Comparison of ENCODE assay signal across 11 cellular contexts in the genomic region with DNA sequence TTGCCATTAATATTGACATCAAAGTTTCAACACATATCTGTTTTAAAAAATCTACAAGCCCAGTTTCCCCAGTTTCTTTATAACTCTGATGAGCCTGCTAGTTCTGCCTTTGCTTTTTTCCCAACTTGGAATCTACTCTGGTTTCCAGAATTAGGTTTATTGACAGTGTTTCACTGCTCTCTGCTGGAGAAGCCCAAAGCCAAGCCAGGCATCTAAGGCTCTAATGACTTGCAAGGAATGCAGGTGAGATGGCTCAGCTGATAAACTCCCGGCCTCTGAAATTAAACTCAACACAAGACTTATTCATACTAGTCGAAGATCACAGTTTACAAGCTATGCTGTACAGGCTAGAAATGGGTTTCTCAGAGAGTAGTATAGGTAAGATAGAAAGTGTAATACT. TPM values are rescaled to one million over a fixed set of nuclear protein-coding genes. Genes with fewer than 3 reads are reported as not detected.
DNase-seq lines count a peak whose midpoint lies in the region; ATAC-seq and TF ChIP-seq lines count a peak whose summit lies in the region.
"Had no signal": no experiment of that assay in that cellular context is flagged by ENCODE, and none has a peak within 500 bp of the region (broad histone marks: within the 10 kb centered on the region; RNA-seq: fewer than 3 reads in every experiment).

No MANE protein-coding gene starts in this region.

- no peak overlapping the region for H3K27ac Mint-ChIP-seq in activated CD4-positive, alpha-beta T cell treated with anti-CD3 and anti-CD28 coated beads, Interleukin-2, amount 10 ng/mL, durations not matched to agents 24 days and 14 days
- H3K27ac Mint-ChIP-seq: T-helper 1 cell treated with Interleukin-12 subunit alpha and Interleukin-12 subunit beta and Interleukin-4 antibody, amounts not matched to agents 30 μg/mL and 1 μg/mL, for 36 hours had no signal

- H3K36me3 ChIP-seq in H7 (replicated peaks; ENCODE audit: control insufficient read depth, insufficient read depth, low read length), result no peaks in the 10 kb centered on the region; the same call in 1 of the 2 replicates
- H3K36me3 ChIP-seq: uterus had no signal

- H3K36me3 Mint-ChIP-seq in activated CD4-positive, alpha-beta T cell treated with anti-CD3 and anti-CD28 coated beads, Interleukin-2, amount 10 ng/mL, durations not matched to agents 24 days and 14 days (ENCODE audit: low read depth), result no peaks in the 10 kb centered on the region

- in situ Hi-C loops in GM13977 (cut with MboI; ENCODE audit: low pct_unique_long_range_greater_than_20kb, low sequenced_read_pairs, unreplicated experiment), result no loop called here

- H3K9me3 Mint-ChIP-seq in activated CD4-positive, alpha-beta T cell treated with anti-CD3 and anti-CD28 coated beads, Interleukin-2, amount 10 ng/mL, durations not matched to agents 24 days and 14 days, result no peaks in the 10 kb centered on the region
- H3K9me3 Mint-ChIP-seq: T-helper 1 cell treated with Interleukin-12 subunit alpha and Interleukin-12 subunit beta and Interleukin-4 antibody, amounts not matched to agents 30 μg/mL and 1 μg/mL, for 36 hours had no signal

- H3K4me1 Mint-ChIP-seq in activated CD4-positive, alpha-beta T cell treated with anti-CD3 and anti-CD28 coated beads, Interleukin-2, amount 10 ng/mL, durations not matched to agents 24 days and 14 days, result no peaks in the 10 kb centered on the region

- H3K27me3 Mint-ChIP-seq in activated CD4-positive, alpha-beta T cell treated with anti-CD3 and anti-CD28 coated beads, Interleukin-2, amount 10 ng/mL, durations not matched to agents 24 days and 14 days, result peaks cover 40% of the 10 kb centered on the region

- H3K4me3 ChIP-seq in H7 (ENCODE audit: insufficient read depth, low read depth, low read length), result no peak overlapping the region
- H3K4me3 ChIP-seq: uterus had no signal

- H3K27me3 ChIP-seq in H7 (ENCODE audit: control insufficient read depth, insufficient read depth, low read length), result no peaks in the 10 kb centered on the region
- H3K27me3 ChIP-seq: uterus had no signal

- no peak for TF ChIP-seq CTCF in GM13977 (IDR thresholded peaks at IDR 0.05; ENCODE audit: extremely low read depth, insufficient read depth, missing control alignments)

- intact Hi-C loops in activated CD4-positive, alpha-beta T cell treated with anti-CD3 and anti-CD28 coated beads, Interleukin-2, amount 10 ng/mL, durations not matched to agents 24 days and 14 days (cut with micrococcal nuclease), result no loop called here

- no peak overlapping the region for H3K4me3 Mint-ChIP-seq in activated CD4-positive, alpha-beta T cell treated with anti-CD3 and anti-CD28 coated beads, Interleukin-2, amount 10 ng/mL, durations not matched to agents 24 days and 14 days
- H3K4me3 Mint-ChIP-seq: T-helper 1 cell treated with Interleukin-12 subunit alpha and Interleukin-12 subunit beta and Interleukin-4 antibody, amounts not matched to agents 30 μg/mL and 1 μg/mL, for 36 hours had no signal

- no peak for ATAC-seq in GM19452 (IDR thresholded peaks at IDR 0.05; ENCODE audit: unreplicated experiment)

- DNase-seq in A172 (ENCODE audit: low spot score) (peak; percentile 35), H7 (peak; percentile 33), astrocyte of the hippocampus (ENCODE audit: low read depth, low spot score) (peak; percentile 77), kidney tubule cell (ENCODE audit: low spot score) (peak; percentile 59), NCI-H187 (lab: John Stamatoyannopoulos, UW) (no peak), GM13977 (ENCODE audit: low spot score) (no peak)
- no peak for DNase-seq in activated CD4-positive, alpha-beta T cell treated with anti-CD3 and anti-CD28 coated beads, Interleukin-2, amount 10 ng/mL, durations not matched to agents 24 days and 14 days
- DNase-seq: occipital lobe, uterus had no signal

RNA-seq across cellular contexts. Expression of a gene that starts 54.3 kb away (rescaled TPM):
- total RNA-seq in A172 (2014; rRNA removed; shearing (Covaris generic)), result 0.77 and 2.8 TPM in 2 replicates
- total RNA-seq in H7 (2014; rRNA removed; shearing (Covaris generic)), result 61.1 and 61.9 TPM in 2 replicates
- 0.38 and 0.49 TPM in 2 replicates for total RNA-seq in activated CD4-positive, alpha-beta T cell treated with anti-CD3 and anti-CD28 coated beads, Interleukin-2, amount 10 ng/mL, durations not matched to agents 24 days and 14 days

Comparison
In these comparisons a context has a peak if more than half of its experiments do, and no peak if none do; other contexts are left out.
1. DNase-seq: peak in A172 (single experiment), H7 (single experiment), astrocyte of the hippocampus (single experiment) and kidney tubule cell (single experiment); none in NCI-H187 (0 of 2), activated CD4-positive, alpha-beta T cell treated with anti-CD3 and anti-CD28 coated beads, Interleukin-2, amount 10 ng/mL, durations not matched to agents 24 days and 14 days (single experiment) and GM13977 (single experiment).
2. RNA of a gene that starts 54.3 kb away (total RNA-seq): 61.1 to 61.9 TPM in H7; 0.77 to 2.8 TPM in A172 and 0.38 to 0.49 TPM in activated CD4-positive, alpha-beta T cell treated with anti-CD3 and anti-CD28 coated beads, Interleukin-2, amount 10 ng/mL, durations not matched to agents 24 days and 14 days; every median in the first group is over 10 times any median in the second.